In the genomic region with DNA sequence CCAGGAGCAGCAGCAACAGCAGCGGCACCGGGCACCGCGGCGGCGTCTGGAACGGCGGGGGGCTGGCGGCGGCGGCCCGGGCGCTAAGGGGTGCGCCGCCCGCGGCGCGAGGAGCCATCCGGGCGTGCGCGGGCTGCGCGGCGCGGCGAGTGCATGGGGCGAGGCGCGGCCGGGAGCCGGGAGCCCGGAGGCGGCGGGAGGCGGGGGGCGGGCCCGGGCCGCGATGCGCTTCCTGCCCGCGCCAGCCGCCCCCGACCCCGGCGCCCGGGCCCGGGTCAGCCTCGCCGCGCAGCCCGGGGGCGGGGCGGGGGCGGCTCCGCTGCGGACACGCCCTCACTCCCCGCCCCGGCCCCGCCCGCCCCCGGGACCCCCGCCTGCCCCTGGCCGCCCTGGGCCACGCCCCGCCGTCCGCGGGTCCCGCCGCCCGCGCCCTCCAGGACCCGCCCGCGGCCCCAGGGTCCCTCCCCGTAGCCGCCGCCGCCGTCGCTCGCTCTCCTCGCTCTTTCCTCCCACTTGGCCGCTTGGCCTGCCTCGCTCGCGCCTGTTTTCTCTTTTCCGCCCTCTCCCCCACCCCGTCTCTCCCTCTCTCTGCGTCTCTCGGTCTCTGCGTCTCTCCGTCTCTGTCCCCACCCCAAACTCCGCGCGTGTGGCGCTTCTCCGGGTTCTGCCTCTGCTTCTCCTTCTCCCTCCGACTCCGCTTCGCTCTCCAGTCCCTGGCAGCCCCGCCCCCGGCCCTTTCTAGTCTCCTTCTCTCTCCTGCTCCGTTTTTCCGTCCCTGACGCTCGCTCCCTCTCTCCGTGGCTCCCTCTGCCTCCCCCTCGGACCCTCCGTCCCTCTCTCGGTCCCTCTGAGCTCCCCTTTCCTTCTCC, we compare ENCODE assay signal across 8 cellular contexts. TPM values are rescaled to one million over a fixed set of nuclear protein-coding genes. Genes with fewer than 3 reads are reported as not detected.
DNase-seq lines count a peak whose midpoint lies in the region; ATAC-seq and TF ChIP-seq lines count a peak whose summit lies in the region.

TSS of gene PLXND1 (minus strand) at position 155 of the 869 bp plus-strand sequence. CDS start at position 118, 37 bp downstream.

- H3K27me3 ChIP-seq in esophagus squamous epithelium = peaks cover 0 to 45% (median 4%) of the 10 kb centered on the region in 4 donors

- H3K36me3 ChIP-seq in esophagus squamous epithelium = no peaks in the 10 kb centered on the region

- TF ChIP-seq POLR2A in esophagus squamous epithelium (IDR thresholded peaks at IDR 0.05) = peak in 2 of 4 donors; percentile 42 to 65

- H3K4me1 ChIP-seq in esophagus squamous epithelium = peaks cover 29 to 92% (median 43%) of the 10 kb centered on the region in 3 donors

- no peak for ATAC-seq in GM21390 (IDR thresholded peaks at IDR 0.05; ENCODE audit: unreplicated experiment)

- 1 to 2% methylated on average over 35 to 43 of the region's 115 CpGs for WGBS in esophagus squamous epithelium, 2 donors

- peak within 1 kb of the TSS; percentile 84 to 94 (median 90) for H3K27ac ChIP-seq in esophagus squamous epithelium

- no peaks in the 10 kb centered on the region for H3K9me3 ChIP-seq in esophagus squamous epithelium

- peak; percentile 72 for DNase-seq in activated CD8-positive, alpha-beta memory T cell treated with anti-CD3 and anti-CD28 coated beads for 24 hours
- DNase-seq in activated CD8-positive, alpha-beta memory T cell treated with anti-CD3 and anti-CD28 coated beads, Interleukin-2, amount 50 U/mL, for 48 hours = no peak
- DNase-seq in NCI-H226 (peak; percentile 46), activated T-helper 1 cell treated with Interleukin-2 at 50 U/mL for 16 hours (ENCODE audit: low read depth) (peak; percentile 38), esophagus squamous epithelium (lab: John Stamatoyannopoulos, UW) (peak; percentile 6), mucosa of gallbladder (ENCODE audit: low spot score) (peak; percentile 65), superior temporal gyrus (ENCODE audit: extremely low spot score) (peak; percentile 30)

- intact Hi-C loops in esophagus squamous epithelium (cut with DNase I) = loop anchor here (10.0 kb wide), 1 partner anchor 122 kb away; no protein-coding TSS in a partner anchor

- no peak for TF ChIP-seq CTCF in esophagus squamous epithelium (IDR thresholded peaks at IDR 0.05)

- peak within 1 kb of the TSS; percentile 51 to 66 (median 60) for H3K4me3 ChIP-seq in esophagus squamous epithelium

RNA-seq across cellular contexts. Expression of gene PLXND1, which starts in this region (rescaled TPM):
- total RNA-seq in esophagus squamous epithelium (10 to 100 TPM in 3 of 4 donors, 1 to 10 TPM in 1; 4.5 to 66.0 (median 24.4) TPM), mucosa of gallbladder (82.2 TPM)
